Comparison of ENCODE assay signal across 1 cellular context in the genomic region with DNA sequence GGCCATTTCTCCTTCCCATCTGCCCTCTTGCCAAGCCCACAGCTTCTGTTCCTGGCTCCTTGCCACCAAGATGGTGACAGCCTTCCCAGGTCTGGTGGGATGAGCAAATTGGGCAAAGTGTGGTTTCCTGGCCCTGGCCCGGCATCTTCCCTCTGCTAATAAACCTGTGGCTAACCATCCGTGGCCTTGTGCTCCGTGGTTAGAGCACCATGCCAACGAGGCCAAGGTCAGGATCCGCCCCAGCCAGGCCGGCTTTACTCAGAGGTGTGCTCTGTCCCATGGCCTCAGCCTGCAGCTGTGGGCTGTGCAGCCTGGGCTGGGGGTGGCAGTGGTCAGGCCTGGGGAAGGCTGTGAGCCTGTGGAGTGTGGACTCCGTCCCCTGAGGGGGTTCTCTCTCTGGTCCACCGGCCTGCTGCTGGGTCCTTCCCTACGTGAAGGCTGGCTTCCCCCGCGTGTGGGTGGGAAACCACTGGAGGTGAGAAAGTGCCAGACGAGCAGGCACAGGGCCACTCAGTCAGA.
TF ChIP-seq lines count a peak whose summit lies in the region.

No MANE protein-coding gene starts in this region.

TF ChIP-seq in GM12878, 131 proteins besides CTCF, POLR2A, EP300 and RAD21 (continued from another document):
- no peak for TF ChIP-seq MYB (IDR thresholded peaks at IDR 0.05; ENCODE audit: borderline replicate concordance, low read depth, low read length)
- no peak for TF ChIP-seq ZNF24 (IDR thresholded peaks at IDR 0.05)
- TF ChIP-seq CBFB (IDR thresholded peaks at IDR 0.05; ENCODE audit: low read depth) = no peak
- TF ChIP-seq, protein P1, sequence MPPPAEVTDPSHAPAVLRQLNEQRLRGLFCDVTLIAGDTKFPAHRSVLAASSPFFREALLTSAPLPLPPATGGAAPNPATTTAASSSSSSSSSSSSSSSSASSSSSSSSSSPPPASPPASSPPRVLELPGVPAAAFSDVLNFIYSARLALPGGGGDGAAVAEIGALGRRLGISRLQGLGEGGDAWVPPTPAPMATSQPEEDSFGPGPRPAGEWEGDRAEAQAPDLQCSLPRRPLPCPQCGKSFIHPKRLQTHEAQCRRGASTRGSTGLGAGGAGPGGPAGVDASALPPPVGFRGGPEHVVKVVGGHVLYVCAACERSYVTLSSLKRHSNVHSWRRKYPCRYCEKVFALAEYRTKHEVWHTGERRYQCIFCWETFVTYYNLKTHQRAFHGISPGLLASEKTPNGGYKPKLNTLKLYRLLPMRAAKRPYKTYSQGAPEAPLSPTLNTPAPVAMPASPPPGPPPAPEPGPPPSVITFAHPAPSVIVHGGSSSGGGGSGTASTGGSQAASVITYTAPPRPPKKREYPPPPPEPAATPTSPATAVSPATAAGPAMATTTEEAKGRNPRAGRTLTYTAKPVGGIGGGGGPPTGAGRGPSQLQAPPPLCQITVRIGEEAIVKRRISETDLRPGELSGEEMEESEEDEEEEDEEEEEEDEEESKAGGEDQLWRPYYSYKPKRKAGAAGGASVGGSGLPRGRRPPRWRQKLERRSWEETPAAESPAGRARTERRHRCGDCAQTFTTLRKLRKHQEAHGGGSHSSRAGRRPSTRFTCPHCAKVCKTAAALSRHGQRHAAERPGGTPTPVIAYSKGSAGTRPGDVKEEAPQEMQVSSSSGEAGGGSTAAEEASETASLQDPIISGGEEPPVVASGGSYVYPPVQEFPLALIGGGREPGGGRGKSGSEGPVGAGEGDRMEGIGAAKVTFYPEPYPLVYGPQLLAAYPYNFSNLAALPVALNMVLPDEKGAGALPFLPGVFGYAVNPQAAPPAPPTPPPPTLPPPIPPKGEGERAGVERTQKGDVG (CRISPR knock-in tag; IDR thresholded peaks at IDR 0.05) = no peak
- TF ChIP-seq POLR2AphosphoS2 (IDR thresholded peaks at IDR 0.05; ENCODE audit: low read depth, low read length) = no peak
- TF ChIP-seq, protein P2, sequence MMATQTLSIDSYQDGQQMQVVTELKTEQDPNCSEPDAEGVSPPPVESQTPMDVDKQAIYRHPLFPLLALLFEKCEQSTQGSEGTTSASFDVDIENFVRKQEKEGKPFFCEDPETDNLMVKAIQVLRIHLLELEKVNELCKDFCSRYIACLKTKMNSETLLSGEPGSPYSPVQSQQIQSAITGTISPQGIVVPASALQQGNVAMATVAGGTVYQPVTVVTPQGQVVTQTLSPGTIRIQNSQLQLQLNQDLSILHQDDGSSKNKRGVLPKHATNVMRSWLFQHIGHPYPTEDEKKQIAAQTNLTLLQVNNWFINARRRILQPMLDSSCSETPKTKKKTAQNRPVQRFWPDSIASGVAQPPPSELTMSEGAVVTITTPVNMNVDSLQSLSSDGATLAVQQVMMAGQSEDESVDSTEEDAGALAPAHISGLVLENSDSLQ (IDR thresholded peaks at IDR 0.05) = no peak
- no peak for TF ChIP-seq PAX5 (IDR thresholded peaks at IDR 0.05; ENCODE audit: borderline replicate concordance, low read depth, low read length)
- no peak for TF ChIP-seq KDM1A (IDR thresholded peaks at IDR 0.05; ENCODE audit: borderline replicate concordance)
